14 cellular contexts compared by ENCODE assay signal in the genomic region with DNA sequence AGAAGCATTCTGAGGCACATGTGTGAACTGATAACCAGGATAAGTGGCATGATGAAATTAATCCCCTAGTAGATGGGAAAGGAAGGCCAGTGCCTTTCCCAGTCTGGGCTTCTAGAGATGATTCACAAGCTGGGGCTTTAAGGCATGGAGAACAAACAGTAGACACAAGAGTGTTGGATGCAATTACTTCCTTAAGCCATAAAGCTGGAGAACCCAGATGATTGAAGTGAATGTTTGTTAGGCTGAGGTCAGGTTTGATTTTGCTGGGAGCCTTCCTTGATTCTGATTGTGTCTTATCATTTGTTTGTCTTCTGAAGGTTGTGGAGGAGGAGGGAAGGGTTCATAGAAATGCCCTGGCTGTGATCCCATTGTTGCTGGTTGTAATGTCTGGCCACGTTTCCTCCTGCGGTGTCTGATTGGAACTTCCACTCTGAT.
DNase-seq lines count a peak whose midpoint lies in the region; ATAC-seq, FAIRE-seq and TF ChIP-seq lines count a peak whose summit lies in the region.
"Had no signal": no experiment of that assay in that cellular context is flagged by ENCODE, and none has a peak within 500 bp of the region (broad histone marks: within the 10 kb centered on the region; RNA-seq: fewer than 3 reads in every experiment).

No MANE protein-coding gene starts in this region.

- no peak for ATAC-seq in GM18909 (IDR thresholded peaks at IDR 0.05; ENCODE audit: poor library complexity, unreplicated experiment)
- ATAC-seq: stimulated activated effector memory CD8-positive, alpha-beta T cell treated with anti-CD3 and anti-CD28 coated beads, Interleukin-12 subunit alpha, Interleukin-12 subunit beta, amount 100 ng/mL, for 72 hours had no signal

- H3K4me3 ChIP-seq in AG10803 (ENCODE audit: low read length) (no peak overlapping the region), mesodermal cell (ENCODE audit: extremely low read depth, insufficient read depth, low read length, poor library complexity, severe bottlenecking) (no peak overlapping the region), MG63 (no peak overlapping the region)

- H3K27ac ChIP-seq in mesodermal cell (ENCODE audit: low read depth, low read length, severe bottlenecking): peak overlapping the region; percentile 69
- H3K27ac ChIP-seq: neutrophil had no signal

- H3K36me3 ChIP-seq in mesodermal cell (ENCODE audit: control insufficient read depth, insufficient read depth, low read length) (no peaks in the 10 kb centered on the region), MG63 (no peaks in the 10 kb centered on the region)
- H3K36me3 ChIP-seq: neutrophil had no signal

- H3K9me3 ChIP-seq in mesodermal cell (ENCODE audit: control insufficient read depth, low read length) (no peaks in the 10 kb centered on the region), MG63 (no peaks in the 10 kb centered on the region)
- H3K9me3 ChIP-seq: neutrophil had no signal

- peak; percentile 83 for FAIRE-seq in colon (lab: Jason Lieb, UNC)
- FAIRE-seq: frontal cortex had no signal

- DNase-seq in AG10803 (ENCODE audit: low read depth): peak; percentile 74
- peak; percentile 80 for DNase-seq in HT-29 (ENCODE audit: low spot score)
- no peak for DNase-seq in GM13976 (ENCODE audit: low spot score)
- DNase-seq in occipital lobe (lab: John Stamatoyannopoulos, UW): no peak
- DNase-seq in MG63: no peak
- DNase-seq: C1 segment of cervical spinal cord; MM.1S; stimulated activated CD4-positive, alpha-beta T cell treated with anti-CD3 and anti-CD28 coated beads, Interleukin-1b, Interleukin-23, amount 100 ng/mL, for 48 hours had no signal

- H3K27me3 ChIP-seq in MG63: no peaks in the 10 kb centered on the region
- H3K27me3 ChIP-seq: neutrophil had no signal

- in situ Hi-C loops in GM13976 (cut with MboI; ENCODE audit: low sequenced_read_pairs, unreplicated experiment): no loop called here

- TF ChIP-seq CTCF in AG10803 (conservative IDR thresholded peaks at IDR 0.05; ENCODE audit: low read length) (no peak), GM13976 (IDR thresholded peaks at IDR 0.05; ENCODE audit: borderline replicate concordance, control extremely low read depth, extremely low read depth, insufficient read depth, missing control alignments) (no peak)

- H3K4me1 ChIP-seq in mesodermal cell (ENCODE audit: control insufficient read depth, insufficient read depth, low read length, poor library complexity, severe bottlenecking): no peaks in the 10 kb centered on the region

- WGBS in mesodermal cell (ENCODE audit: insufficient coverage in 2 of 2), 2 experiments: 100% methylated on average over 1 to 2 of the region's 2 CpGs

Comparison
In these comparisons a context has a peak if more than half of its experiments do, and no peak if none do; other contexts are left out.
1. DNase-seq: peak in AG10803 (single experiment) and HT-29 (single experiment); none in GM13976 (single experiment), occipital lobe (single experiment) and MG63 (single experiment).